22 cellular contexts compared by ENCODE assay signal in genomic region chr11:38594881-38595280, GRCh38.
DNase-seq lines count a peak whose midpoint lies in the region; ATAC-seq and TF ChIP-seq lines count a peak whose summit lies in the region.
"Had no signal": no experiment of that assay in that cellular context is flagged by ENCODE, and none has a peak within 500 bp of the region (broad histone marks: within the 10 kb centered on the region; RNA-seq: fewer than 3 reads in every experiment).

No MANE protein-coding gene starts in this region.

- H3K4me3 ChIP-seq in fibroblast of the aortic adventitia (ENCODE audit: low read depth, low read length), result no peak overlapping the region
- H3K4me3 ChIP-seq: GM12878, GM23338 had no signal

- no peak for TF ChIP-seq CTCF in fibroblast of the aortic adventitia (IDR thresholded peaks at IDR 0.05; ENCODE audit: insufficient read depth, low read length)

- ATAC-seq in GM18907 (IDR thresholded peaks at IDR 0.05; ENCODE audit: unreplicated experiment), result no peak
- ATAC-seq: CD8-positive, alpha-beta T cell; GM12878; GM23338; HCT116; Panc1; T-cell had no signal

- DNase-seq in DMS 273 (lab: John Stamatoyannopoulos, UW; ENCODE audit: unreplicated experiment), result peak; percentile 2
- no peak for DNase-seq in DMS 273 treated with DMSO at 0.1 percent for 48 hours (lab: John Stamatoyannopoulos, UW)
- peak; percentile 11 for DNase-seq in OCI-M1 (lab: John Stamatoyannopoulos, UW)
- peak; percentile 0 for DNase-seq in fibroblast of the aortic adventitia (ENCODE audit: low read depth)
- peak; percentile 13 for DNase-seq in posterior vena cava (ENCODE audit: low spot score)
- DNase-seq in stimulated activated CD4-positive, alpha-beta T cell treated with anti-CD3 and anti-CD28 coated beads, Interleukin-2, amount 100 ng/mL, for 48 hours, result no peak
- no peak for DNase-seq in NCI-H226
- DNase-seq: AML-193; C1 segment of cervical spinal cord; Kasumi-1; NCI-H1417; NCI-H1694 treated with DMSO at 0.1 percent for 48 hours; NCI-H510A; NCI-H748 treated with DMSO at 0.1 percent for 48 hours; NK-92 treated with Interleukin-12 subunit alpha and Interleukin-12 subunit beta, amount 100 ng/mL, for 24 hours; T-cell had no signal

- intact Hi-C loops in posterior vena cava (cut with DNase I), result no loop called here

Comparison
In these comparisons a context has a peak if more than half of its experiments do, and no peak if none do; other contexts are left out.
1. DNase-seq: peak in DMS 273 (single experiment), OCI-M1 (single experiment), fibroblast of the aortic adventitia (single experiment) and posterior vena cava (single experiment); none in DMS 273 treated with DMSO at 0.1 percent for 48 hours (single experiment), stimulated activated CD4-positive, alpha-beta T cell treated with anti-CD3 and anti-CD28 coated beads, Interleukin-2, amount 100 ng/mL, for 48 hours (0 of 2) and NCI-H226 (single experiment).